9 cellular contexts compared by ENCODE assay signal in the genomic region with DNA sequence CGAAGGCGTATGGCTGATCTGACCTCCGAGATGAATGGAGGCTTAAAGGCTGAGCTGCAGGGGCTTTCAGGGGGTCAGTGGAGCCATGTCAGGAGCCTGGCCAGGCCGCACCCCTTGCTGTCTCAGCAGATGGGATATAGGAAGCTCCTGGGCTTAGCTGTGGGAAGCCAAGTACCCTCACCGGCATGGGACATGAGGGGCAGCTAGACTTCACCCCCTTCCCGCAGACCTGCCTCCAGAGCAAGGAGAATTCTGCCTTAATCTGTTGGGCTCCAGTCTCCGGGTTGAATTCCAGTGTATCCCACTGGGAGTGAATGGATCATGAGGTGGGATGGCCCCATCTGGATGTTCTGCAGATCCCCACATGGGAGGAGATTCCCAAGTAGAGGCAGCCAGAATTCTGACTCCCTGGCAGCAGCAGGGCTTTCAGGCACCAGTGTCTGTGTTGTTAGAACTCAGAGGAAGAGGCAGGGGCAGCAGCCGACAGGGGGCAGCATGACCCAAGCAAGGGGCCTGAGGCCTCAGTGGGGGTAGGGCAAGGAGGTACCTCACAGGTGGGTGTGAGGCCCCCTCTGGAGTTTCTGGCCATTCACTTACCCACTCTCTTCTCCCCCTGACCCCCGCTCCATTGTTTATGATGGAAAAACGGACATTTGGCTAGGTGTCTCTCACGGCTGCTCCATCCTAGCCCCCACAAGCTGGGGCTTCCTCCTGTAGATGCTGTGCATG. TPM values are rescaled to one million over a fixed set of nuclear protein-coding genes. Genes with fewer than 3 reads are reported as not detected.
DNase-seq lines count a peak whose midpoint lies in the region; ATAC-seq, FAIRE-seq and TF ChIP-seq lines count a peak whose summit lies in the region.
"Had no signal": no experiment of that assay in that cellular context is flagged by ENCODE, and none has a peak within 500 bp of the region (broad histone marks: within the 10 kb centered on the region; RNA-seq: fewer than 3 reads in every experiment).

No MANE protein-coding gene starts in this region.

- CTCF ChIA-PET in RWPE1 (lab: Yijun Ruan, JAX), result interaction anchor here (0.5 to 2.0 kb wide), 4 partner anchors 13 to 161 kb away, joined by 3 to 7 read pairs (median 3); no protein-coding TSS in a partner anchor

- intact Hi-C loops in Right ventricle myocardium superior (cut with DNase I) (no loop called here), left ventricle myocardium inferior (cut with micrococcal nuclease) (no loop called here)

- H3K4me1 ChIP-seq in right atrium auricular region (no peaks in the 10 kb centered on the region), left ventricle myocardium inferior (no peaks in the 10 kb centered on the region)

- no peak overlapping the region for H3K27ac ChIP-seq in right atrium auricular region
- H3K27ac ChIP-seq in RWPE1, result peak overlapping the region; percentile 52
- H3K27ac ChIP-seq in left ventricle myocardium inferior (replicated peaks), result no peak overlapping the region

- H3K4me3 ChIP-seq in right atrium auricular region, result no peak overlapping the region
- H3K4me3 ChIP-seq in left ventricle myocardium inferior, result no peak overlapping the region

- H3K9me3 ChIP-seq in right atrium auricular region (no peaks in the 10 kb centered on the region), left ventricle myocardium inferior (replicated peaks) (no peaks in the 10 kb centered on the region)

- H3K36me3 ChIP-seq in right atrium auricular region, result peaks cover 12% of the 10 kb centered on the region
- H3K36me3 ChIP-seq in left ventricle myocardium inferior, result peaks cover 47% of the 10 kb centered on the region

- TF ChIP-seq POLR2A in H54 (IDR thresholded peaks at IDR 0.05; ENCODE audit: low read depth, low read length), result no peak

- ATAC-seq in Right ventricle myocardium superior (ENCODE audit: poor library complexity), result peak; percentile 70

- TF ChIP-seq CTCF in right atrium auricular region (IDR thresholded peaks at IDR 0.05), result peak in 1 of 2 donors; percentile 66
- peak; percentile 42 for TF ChIP-seq CTCF in RWPE1 (conservative IDR thresholded peaks at IDR 0.05; ENCODE audit: low read depth)
- peak; percentile 61 for TF ChIP-seq CTCF in left ventricle myocardium inferior (IDR thresholded peaks at IDR 0.05; ENCODE audit: borderline replicate concordance)

- POLR2A ChIA-PET in RWPE1 (lab: Yijun Ruan, JAX; ENCODE audit: low non-redundant PET), result no interaction called here

- DNase-seq in Right ventricle myocardium superior (peak; percentile 81), right atrium auricular region (ENCODE audit: low spot score) (no peak), RWPE1 (ENCODE audit: low spot score) (no peak), activated gamma-delta T cell (lab: John Stamatoyannopoulos, UW) (peak; percentile 30), left ventricle myocardium inferior (peak; percentile 47), H54 (ENCODE audit: insufficient read length, low spot score) (no peak), GOT3 (lab: John Stamatoyannopoulos, UW) (no peak)
- peak; percentile 39 to 69 for DNase-seq in stimulated activated CD4-positive, alpha-beta T cell treated with anti-CD3 and anti-CD28 coated beads, Interleukin-15, amount 100 ng/mL, for 48 hours (ENCODE audit: low read depth in 2 of 2)

- H3K27me3 ChIP-seq in right atrium auricular region, result no peaks in the 10 kb centered on the region
- no peaks in the 10 kb centered on the region for H3K27me3 ChIP-seq in left ventricle myocardium inferior (ENCODE audit: low read depth)

- FAIRE-seq in H54 (lab: Jason Lieb, UNC), result no peak

RNA-seq across cellular contexts. Expression of a gene that starts 19.1 kb away (rescaled TPM):
- 3.4 TPM for total RNA-seq in Right ventricle myocardium superior
- total RNA-seq in right atrium auricular region, result 10 to 100 TPM in 1 of 2 donors, 1 to 10 TPM in 1; 8.7 to 43.4 TPM
- total RNA-seq in left ventricle myocardium inferior, result 3.5 TPM

RNA-seq across cellular contexts. Expression of a gene that starts 27.4 kb away (rescaled TPM):
- total RNA-seq in Right ventricle myocardium superior (0.24 TPM), right atrium auricular region (not detected), left ventricle myocardium inferior (not detected)
- total RNA-seq: glomerular endothelial cell had no signal

RNA-seq across cellular contexts. Expression of a gene that starts 36.5 kb away (rescaled TPM):
- total RNA-seq in Right ventricle myocardium superior (9.0 TPM), right atrium auricular region (10 to 100 TPM in 1 of 2 donors, 1 to 10 TPM in 1; 8.4 to 11.1 TPM), left ventricle myocardium inferior (10.6 TPM)

RNA-seq across cellular contexts. Expression of a gene that starts 36.8 kb away (rescaled TPM):
- 39.8 TPM for total RNA-seq in Right ventricle myocardium superior
- total RNA-seq in right atrium auricular region, result 10 to 100 TPM; 34.2 to 40.8 TPM
- total RNA-seq in left ventricle myocardium inferior, result 39.4 TPM

Comparison
In these comparisons a context has a peak if more than half of its experiments do, and no peak if none do; other contexts are left out.
1. DNase-seq: peak in Right ventricle myocardium superior (single experiment), activated gamma-delta T cell (single experiment), left ventricle myocardium inferior (single experiment) and stimulated activated CD4-positive, alpha-beta T cell treated with anti-CD3 and anti-CD28 coated beads, Interleukin-15, amount 100 ng/mL, for 48 hours (2 of 2); none in right atrium auricular region (single experiment), RWPE1 (single experiment), H54 (single experiment) and GOT3 (single experiment).